ENCODE assay signal across 9 cellular contexts in genomic region chr9:109834855-109835254, GRCh38.
"Had no signal": no experiment of that assay in that cellular context is flagged by ENCODE, and none has a peak within 500 bp of the region (broad histone marks: within the 10 kb centered on the region; RNA-seq: fewer than 3 reads in every experiment).

No MANE protein-coding gene starts in this region.

- H3K4me3 ChIP-seq: GM23248, GM23338, HAP-1 had no signal

- H3K4me1 ChIP-seq: HAP-1 had no signal

- H3K4me2 ChIP-seq: GM23338 had no signal

- H3K9me3 ChIP-seq: HAP-1 had no signal

- H2AFZ ChIP-seq: GM23248, GM23338 had no signal

- H3K36me3 ChIP-seq: HAP-1 had no signal

- DNase-seq: GM23248, GOT3, H7, H9, HCEC 1CT, HFFc6 had no signal

- H3K27ac ChIP-seq: GM23248 had no signal

- H3K9ac ChIP-seq: GM23248 had no signal

- ATAC-seq: GM23338, HCT116 had no signal
